In the genomic region with DNA sequence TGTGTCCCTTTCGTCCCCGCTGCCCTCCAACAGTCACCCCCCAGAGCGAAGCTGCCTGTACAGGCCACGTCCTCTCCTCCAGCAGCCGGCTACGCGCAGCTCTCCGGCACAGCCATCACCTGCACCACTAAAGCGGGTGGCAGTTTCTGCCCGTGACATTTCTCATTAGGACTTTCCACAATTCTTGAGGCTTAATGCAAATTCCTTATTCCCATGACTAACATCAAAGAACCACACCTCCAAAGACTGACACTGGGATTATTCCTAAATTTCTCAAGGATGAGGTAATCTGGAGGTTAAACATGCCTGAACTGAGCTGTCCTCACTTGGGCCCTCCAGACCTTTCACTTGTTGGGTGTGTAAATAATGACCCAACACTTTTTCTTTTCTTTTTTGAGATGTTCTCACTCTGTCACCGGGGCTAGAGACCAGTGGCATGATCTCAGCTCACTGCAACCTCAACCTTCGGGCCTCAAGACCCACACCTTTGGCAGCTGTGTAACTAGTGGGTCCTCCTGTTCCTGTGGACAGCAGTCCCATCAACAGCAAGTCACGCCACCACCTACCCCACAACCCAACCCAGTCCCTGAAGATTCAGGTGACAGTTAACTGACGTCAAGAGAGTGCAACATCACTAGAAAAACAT, we compare ENCODE assay signal across 9 cellular contexts. TPM values are rescaled to one million over a fixed set of nuclear protein-coding genes. Genes with fewer than 3 reads are reported as not detected.
A peak's percentile ranks its signal among the peaks of the same experiment; 100 is the strongest.
DNase-seq lines count a peak whose midpoint lies in the region; ATAC-seq, FAIRE-seq and TF ChIP-seq lines count a peak whose summit lies in the region.
"Had no signal": no experiment of that assay in that cellular context is flagged by ENCODE, and none has a peak within 500 bp of the region (broad histone marks: within the 10 kb centered on the region; RNA-seq: fewer than 3 reads in every experiment).

No MANE protein-coding gene starts in this region.

- H3K4me1 ChIP-seq in RWPE2 (ENCODE audit: insufficient read depth, poor library complexity, severe bottlenecking) (peaks cover 93% of the 10 kb centered on the region), psoas muscle (peaks cover 83% of the 10 kb centered on the region)

- DNase-seq in EL (peak; percentile 90), RWPE2 (ENCODE audit: low spot score) (no peak), epithelial cell of prostate (ENCODE audit: low read depth, low spot score) (no peak), psoas muscle (peak in 1 of 2 donors; percentile 36), DMS 273 (lab: John Stamatoyannopoulos, UW; ENCODE audit: unreplicated experiment) (no peak), SK-N-DZ (ENCODE audit: low spot score) (no peak), D721Med (ENCODE audit: insufficient read length, low spot score) (no peak)
- DNase-seq: RPMI8226 had no signal

- no peak for FAIRE-seq in D721Med (lab: Jason Lieb, UNC)

- intact Hi-C loops in psoas muscle (cut with DNase I): loop anchor here in 1 of 2 donors (5.0 kb wide), 1 partner anchor 36 kb away; no protein-coding TSS in a partner anchor

- 80 to 87% (median 81%) methylated on average over 14 of the region's 14 CpGs for WGBS in psoas muscle, 3 donors

- H3K4me3 ChIP-seq in RWPE2 (ENCODE audit: severe bottlenecking) (no peak overlapping the region), psoas muscle (no peak overlapping the region)

- ATAC-seq in RWPE2 (ENCODE audit: low read depth) (peak; percentile 65), psoas muscle (no peak), HG02571 (IDR thresholded peaks at IDR 0.05; ENCODE audit: unreplicated experiment) (no peak)

- peaks cover 24% of the 10 kb centered on the region for H3K36me3 ChIP-seq in RWPE2 (ENCODE audit: low read depth)
- H3K36me3 ChIP-seq in psoas muscle (ENCODE audit: insufficient read depth in 1 of 2, low read depth in 1 of 2): no peaks in the 10 kb centered on the region

- no peaks in the 10 kb centered on the region for H3K9me3 ChIP-seq in RWPE2 (ENCODE audit: severe bottlenecking)
- H3K9me3 ChIP-seq in psoas muscle: no peaks in the 10 kb centered on the region

- H3K27me3 ChIP-seq in RWPE2 (ENCODE audit: insufficient read depth, poor library complexity, severe bottlenecking) (no peaks in the 10 kb centered on the region), psoas muscle (ENCODE audit: insufficient read depth in 3 of 3, low read length in 2 of 3) (no peaks in the 10 kb centered on the region)

- no peak for TF ChIP-seq CTCF in RWPE2 (IDR thresholded peaks at IDR 0.05; ENCODE audit: poor library complexity, severe bottlenecking)
- TF ChIP-seq CTCF in psoas muscle (IDR thresholded peaks at IDR 0.05): no peak
- no peak for TF ChIP-seq CTCF in D721Med (IDR thresholded peaks at IDR 0.05; ENCODE audit: insufficient read depth, missing control alignments)

- H3K27ac ChIP-seq in RWPE2 (ENCODE audit: poor library complexity, severe bottlenecking) (peak overlapping the region; percentile 88), epithelial cell of prostate (peak overlapping the region; percentile 78), psoas muscle (peak overlapping the region; percentile 3)

RNA-seq across cellular contexts. Expression of gene ANKRD11, which starts 11.7 kb away (rescaled TPM):
- total RNA-seq in psoas muscle: 10 to 100 TPM; 52.3 to 72.8 (median 63.8) TPM
- polyA plus RNA-seq in psoas muscle: 10 to 100 TPM; 22.3 to 57.9 (median 43.3) TPM
- polyA plus RNA-seq in SK-N-DZ (2014; cell fraction: cytosol; rRNA removed): 47.7 and 51.2 TPM in 2 replicates
- polyA plus RNA-seq in SK-N-DZ (2014; cell fraction: nucleus; rRNA removed): 95.8 and 176 TPM in 2 replicates

RNA-seq across cellular contexts. Expression of gene SPG7, which starts 29.5 kb away (rescaled TPM):
- 10 to 100 TPM; 66.8 to 92.3 (median 87.3) TPM for total RNA-seq in psoas muscle
- 10 to 100 TPM; 57.5 to 95.3 (median 79.3) TPM for polyA plus RNA-seq in psoas muscle
- 297 and 335 TPM in 2 replicates for polyA plus RNA-seq in SK-N-DZ (2014; cell fraction: cytosol; rRNA removed)
- 713 and 807 TPM in 2 replicates for polyA plus RNA-seq in SK-N-DZ (2014; cell fraction: nucleus; rRNA removed)

Comparison
In these comparisons a context has a peak if more than half of its experiments do, and no peak if none do; other contexts are left out.
1. H3K27ac ChIP-seq: peak in every context shown above with its lines; median percentile 88 in RWPE2; 78 in epithelial cell of prostate; 3 in psoas muscle.